In the genomic region with DNA sequence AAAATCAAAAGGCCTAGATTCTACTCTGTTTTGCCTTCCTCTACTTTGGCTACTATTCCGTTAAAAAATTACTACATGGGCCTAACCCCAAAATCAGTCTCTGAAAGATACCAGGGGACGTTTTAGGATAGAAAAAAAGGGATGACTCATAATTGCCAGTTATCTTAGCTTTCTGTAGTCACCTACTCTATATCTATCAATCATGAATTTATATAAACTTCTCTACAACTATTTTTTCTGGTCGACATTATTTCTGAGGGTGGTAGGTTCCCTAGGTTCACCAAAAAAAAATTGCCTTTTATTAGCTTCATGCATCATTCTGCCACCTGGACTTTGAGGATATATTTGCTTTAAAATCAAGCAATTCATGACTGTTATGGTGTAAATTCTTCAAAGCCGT, we compare ENCODE assay signal across 16 cellular contexts. TPM values are rescaled to one million over a fixed set of nuclear protein-coding genes. Genes with fewer than 3 reads are reported as not detected.
DNase-seq lines count a peak whose midpoint lies in the region; ATAC-seq and TF ChIP-seq lines count a peak whose summit lies in the region.
"Had no signal": no experiment of that assay in that cellular context is flagged by ENCODE, and none has a peak within 500 bp of the region (broad histone marks: within the 10 kb centered on the region; RNA-seq: fewer than 3 reads in every experiment).

No MANE protein-coding gene starts in this region.

- no peak for DNase-seq in heart right ventricle
- no peak for DNase-seq in cardiac septum (ENCODE audit: low spot score)
- DNase-seq in T-cell = no peak
- peak; percentile 21 for DNase-seq in fibroblast of the aortic adventitia (ENCODE audit: low read depth)
- DNase-seq in tibial artery = no peak
- DNase-seq in brain microvascular endothelial cell = no peak
- no peak for DNase-seq in left colon
- DNase-seq: activated CD4-positive, alpha-beta T cell treated with anti-CD3 and anti-CD28 coated beads, Interleukin-2, amount 50 U/mL, for 1 hour; endodermal cell; hypothalamus; mesendoderm; MV-4-11; NCI-H2029 treated with DMSO at 0.1 percent for 48 hours; NCI-H524 treated with DMSO at 0.1 percent for 48 hours had no signal

- peak overlapping the region; percentile 4 to 7 for H3K27ac Mint-ChIP-seq in T-cell

- TF ChIP-seq CTCF in heart right ventricle (IDR thresholded peaks at IDR 0.05) (no peak), fibroblast of the aortic adventitia (IDR thresholded peaks at IDR 0.05; ENCODE audit: insufficient read depth, low read length) (no peak), tibial artery (IDR thresholded peaks at IDR 0.05) (no peak), brain microvascular endothelial cell (IDR thresholded peaks at IDR 0.05; ENCODE audit: low read depth, low read length, missing control alignments) (no peak)

- WGBS in heart right ventricle, 2 donors = 42 to 56% methylated on average over 4 of the region's 4 CpGs

- peaks cover 10 to 93% (median 63%) of the 10 kb centered on the region in 9 donors for H3K4me1 ChIP-seq in heart right ventricle
- H3K4me1 ChIP-seq in tibial artery = peaks cover 0 to 91% (median 39%) of the 10 kb centered on the region in 4 donors

- CTCF ChIA-PET in T-cell (lab: Charles Lee) = no interaction called here

- H3K9me3 ChIP-seq in heart right ventricle (no peaks in the 10 kb centered on the region), tibial artery (no peaks in the 10 kb centered on the region)
- H3K9me3 ChIP-seq: vagina had no signal

- H3K4me3 ChIP-seq in heart right ventricle = no peak overlapping the region
- no peak overlapping the region for H3K4me3 ChIP-seq in fibroblast of the aortic adventitia (ENCODE audit: low read depth, low read length)
- no peak overlapping the region for H3K4me3 ChIP-seq in tibial artery
- H3K4me3 ChIP-seq in brain microvascular endothelial cell (ENCODE audit: low read depth, low read length) = no peak overlapping the region
- H3K4me3 ChIP-seq: vagina had no signal

- intact Hi-C loops in heart right ventricle (cut with DNase I) = loop anchor here in 1 of 10 donors (5.0 kb wide), 1 partner anchor 35 kb away; the partner anchor contains the start of gene RAF1
- intact Hi-C loops in cardiac septum (cut with DNase I) = loop anchor here (5.0 kb wide), 1 partner anchor 35 kb away; the partner anchor contains the start of gene RAF1
- intact Hi-C loops in tibial artery (cut with DNase I; ENCODE audit: low total_unique reads) = no loop called here
- intact Hi-C loops in left colon (cut with DNase I, micrococcal nuclease) = no loop called here

- H3K4me1 Mint-ChIP-seq in T-cell = peaks cover 71 to 74% (median 71%) of the 10 kb centered on the region in 3 donors

- in situ Hi-C loops in brain microvascular endothelial cell (cut with HindIII; ENCODE audit: low pct_ligation_motif_present, low sequenced_read_pairs) = no loop called here

- no peaks in the 10 kb centered on the region for H3K9me3 Mint-ChIP-seq in T-cell
- H3K9me3 Mint-ChIP-seq: endodermal cell had no signal

- ATAC-seq in heart right ventricle (no peak), T-cell (replicated peaks in 1 of 4) (no peak), GM18867 (IDR thresholded peaks at IDR 0.05; ENCODE audit: unreplicated experiment) (no peak), left colon (no peak)

- no peaks in the 10 kb centered on the region for H3K27me3 Mint-ChIP-seq in T-cell

- H3K27me3 ChIP-seq in heart right ventricle (no peaks in the 10 kb centered on the region), tibial artery (no peaks in the 10 kb centered on the region), brain microvascular endothelial cell (replicated peaks) (no peaks in the 10 kb centered on the region)
- H3K27me3 ChIP-seq: vagina had no signal

- POLR2A ChIA-PET in T-cell (lab: Charles Lee) = interaction anchor here in 1 of 2 donors (0.6 kb wide), 1 partner anchor 221 kb away, joined by 3 read pairs; no protein-coding TSS in a partner anchor

- H3K36me3 ChIP-seq in heart right ventricle = no peaks in the 10 kb centered on the region
- H3K36me3 ChIP-seq in tibial artery = no peaks in the 10 kb centered on the region
- H3K36me3 ChIP-seq in brain microvascular endothelial cell (replicated peaks) = no peaks in the 10 kb centered on the region
- H3K36me3 ChIP-seq: vagina had no signal

- H3K4me3 Mint-ChIP-seq in T-cell = peak overlapping the region in 1 of 3 donors; percentile 7
- H3K4me3 Mint-ChIP-seq: endodermal cell had no signal

- H3K27ac ChIP-seq in heart right ventricle = peak overlapping the region in 8 of 10 donors; percentile 6 to 74 (median 40)
- peak overlapping the region; percentile 3 for H3K27ac ChIP-seq in tibial artery
- H3K27ac ChIP-seq in brain microvascular endothelial cell = no peak overlapping the region
- H3K27ac ChIP-seq: vagina had no signal

- peaks cover 4% of the 10 kb centered on the region for H3K36me3 Mint-ChIP-seq in T-cell

RNA-seq across cellular contexts. Expression of gene RAF1, which starts 36.5 kb away (rescaled TPM):
- total RNA-seq in heart right ventricle (100 to 1,000 TPM in 9 of 10 donors, 10 to 100 TPM in 1; 98.1 to 193 (median 129) TPM), cardiac septum (118 TPM), T-cell (100 to 1,000 TPM in 4 of 5 donors, 10 to 100 TPM in 1; 95.3 to 112 (median 105) TPM), fibroblast of the aortic adventitia (ENCODE audit: low replicate concordance) (37.5 and 78.0 TPM in 2 replicates), left colon (10 to 100 TPM; 75.3 to 80.5 TPM)
- polyA plus RNA-seq in heart right ventricle = 10 to 100 TPM; 65.4 to 81.5 TPM
